27 cellular contexts compared by ENCODE assay signal in the genomic region with DNA sequence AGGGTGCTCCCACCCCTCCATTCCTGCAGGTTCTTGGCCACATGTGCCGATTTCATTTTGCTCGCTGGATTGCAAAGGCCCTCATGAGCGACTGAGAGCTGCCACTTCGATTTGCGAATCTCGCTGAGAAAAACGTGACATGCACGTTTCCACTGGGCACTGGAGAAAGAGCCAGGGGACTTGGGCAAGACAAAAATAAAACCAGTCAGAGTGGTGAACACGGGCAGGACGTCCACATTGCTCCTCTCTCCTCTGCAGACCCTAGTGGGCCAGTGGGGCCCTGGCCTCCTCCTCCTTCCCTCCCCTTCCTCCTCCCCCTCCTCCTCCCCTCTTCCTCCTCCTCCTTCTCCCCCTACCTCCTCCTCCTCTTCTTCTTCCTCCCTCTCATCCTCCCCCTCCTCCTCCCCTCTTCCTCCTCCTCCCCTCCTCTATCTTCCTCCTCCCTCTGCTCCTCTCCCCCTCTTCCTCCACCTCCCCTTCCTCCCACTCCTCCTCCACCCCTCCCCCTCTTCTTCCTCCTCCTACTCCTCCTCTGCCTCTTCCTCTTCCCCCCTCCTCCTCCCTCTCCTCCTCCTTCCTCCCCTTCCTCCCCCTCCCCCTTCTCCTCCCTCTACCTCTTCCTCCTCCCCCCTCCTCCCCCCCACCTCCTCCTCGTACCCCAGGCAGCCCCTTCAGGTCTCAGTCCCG. TPM values are rescaled to one million over a fixed set of nuclear protein-coding genes. Genes with fewer than 3 reads are reported as not detected.
"Had no signal": no experiment of that assay in that cellular context is flagged by ENCODE, and none has a peak within 500 bp of the region (broad histone marks: within the 10 kb centered on the region; RNA-seq: fewer than 3 reads in every experiment).

No MANE protein-coding gene starts in this region.

- H3K9me3 ChIP-seq: breast epithelium, colonic mucosa had no signal

- H3K27ac Mint-ChIP-seq: activated CD8-positive, alpha-beta T cell treated with anti-CD3 and anti-CD28 coated beads for 36 hours; activated naive CD8-positive, alpha-beta T cell treated with anti-CD3 and anti-CD28 coated beads, Interleukin-2, amount 10 ng/mL, durations not matched to agents 7 days and 5 days; activated T-cell treated with anti-CD3 and anti-CD28 coated beads, Interleukin-2, amount 50 U/mL, for 72 hours; activated T-helper 2 cell treated with anti-CD3 and anti-CD28 coated beads, Interferon-gamma antibody, Interleukin-2, Interleukin-4, amounts not matched to agents 10 μg/mL and 5 μg/mL and 100 μg/mL, durations not matched to agents 14 hours and 24 hours and 36 hours; T-cell had no signal

- H3K9me3 Mint-ChIP-seq: activated CD8-positive, alpha-beta T cell treated with anti-CD3 and anti-CD28 coated beads for 36 hours; activated naive CD8-positive, alpha-beta T cell treated with anti-CD3 and anti-CD28 coated beads, Interleukin-2, amount 10 ng/mL, durations not matched to agents 7 days and 5 days; activated T-cell treated with anti-CD3 and anti-CD28 coated beads, Interleukin-2, amount 50 U/mL, for 72 hours; activated T-helper 2 cell treated with anti-CD3 and anti-CD28 coated beads, Interferon-gamma antibody, Interleukin-2, Interleukin-4, amounts not matched to agents 10 μg/mL and 5 μg/mL and 100 μg/mL, durations not matched to agents 14 hours and 24 hours and 36 hours; T-cell had no signal

- ATAC-seq: activated CD8-positive, alpha-beta T cell treated with anti-CD3 and anti-CD28 coated beads for 36 hours; Right ventricle myocardium inferior; T-cell had no signal

- H3K36me3 Mint-ChIP-seq: activated naive CD8-positive, alpha-beta T cell treated with anti-CD3 and anti-CD28 coated beads, Interleukin-2, amount 10 ng/mL, durations not matched to agents 7 days and 5 days; T-cell had no signal

- H3K27me3 ChIP-seq: colonic mucosa had no signal

- DNase-seq: activated CD4-positive, alpha-beta T cell treated with anti-CD3 and anti-CD28 coated beads for 4 hours; activated CD8-positive, alpha-beta memory T cell treated with anti-CD3 and anti-CD28 coated beads, Interleukin-2, amount 50 U/mL, for 4 hours; activated naive CD4-positive, alpha-beta T cell treated with anti-CD3 and anti-CD28 coated beads, Interleukin-2, amount 50 U/mL, for 16 hours; activated naive CD8-positive, alpha-beta T cell treated with anti-CD3 and anti-CD28 coated beads, Interleukin-2, amount 10 ng/mL, durations not matched to agents 7 days and 5 days; activated T-cell treated with anti-CD3 and anti-CD28 coated beads, Interleukin-2, amount 50 U/mL, for 72 hours; aorta; caudate nucleus; colonic mucosa; NCI-H1092 treated with DMSO at 0.1 percent for 48 hours; NCI-H1417 treated with DMSO at 0.1 percent for 48 hours; NCI-H1694; NCI-H2029; NCI-H2107; NCI-H226; RPMI8226; T-cell; T-helper 2 cell; T1000 had no signal

- H3K4me1 ChIP-seq: breast epithelium, colonic mucosa had no signal

- H3K27me3 Mint-ChIP-seq: activated naive CD8-positive, alpha-beta T cell treated with anti-CD3 and anti-CD28 coated beads, Interleukin-2, amount 10 ng/mL, durations not matched to agents 7 days and 5 days had no signal

- H3K4me3 Mint-ChIP-seq: activated CD8-positive, alpha-beta T cell treated with anti-CD3 and anti-CD28 coated beads for 36 hours; activated naive CD8-positive, alpha-beta T cell treated with anti-CD3 and anti-CD28 coated beads, Interleukin-2, amount 10 ng/mL, durations not matched to agents 7 days and 5 days; activated T-cell treated with anti-CD3 and anti-CD28 coated beads, Interleukin-2, amount 50 U/mL, for 72 hours; T-cell had no signal

- H3K4me1 Mint-ChIP-seq: activated naive CD8-positive, alpha-beta T cell treated with anti-CD3 and anti-CD28 coated beads, Interleukin-2, amount 10 ng/mL, durations not matched to agents 7 days and 5 days; T-cell had no signal

- H3K4me3 ChIP-seq: breast epithelium, colonic mucosa, SK-N-MC had no signal

- FAIRE-seq: TTC549 had no signal

- H3K27ac ChIP-seq: breast epithelium, colonic mucosa, SK-N-MC had no signal

- H3K36me3 ChIP-seq: breast epithelium, colonic mucosa had no signal

RNA-seq across cellular contexts. Expression of a gene that starts 28.1 kb away (rescaled TPM):
- total RNA-seq: activated T-cell treated with anti-CD3 and anti-CD28 coated beads, Interleukin-2, amount 50 U/mL, for 72 hours; activated T-helper 2 cell treated with anti-CD3 and anti-CD28 coated beads, Interferon-gamma antibody, Interleukin-2, Interleukin-4, amounts not matched to agents 10 μg/mL and 5 μg/mL and 100 μg/mL, durations not matched to agents 14 hours and 24 hours and 36 hours; aorta; breast epithelium; cerebellum; colonic mucosa; MCF 10A; NCI-H460; Right ventricle myocardium inferior had no signal
